1 cellular context compared by ENCODE assay signal in genomic region chr17:42012363-42012762, GRCh38.
TF ChIP-seq lines count a peak whose summit lies in the region.

No MANE protein-coding gene starts in this region.

TF ChIP-seq in HEK293, 187 proteins besides CTCF, POLR2A, EP300 and RAD21:
- TF ChIP-seq ZNF18 (tag by site-specific recombination; IDR thresholded peaks at IDR 0.05), result 0 out of 2 replicates have a peak, but pooled peaks have one; percentile 27
